In genomic region chr10:45211576-45211975, GRCh38 we compare ENCODE assay signal across 26 cellular contexts.
DNase-seq lines count a peak whose midpoint lies in the region; FAIRE-seq and TF ChIP-seq lines count a peak whose summit lies in the region.
"Had no signal": no experiment of that assay in that cellular context is flagged by ENCODE, and none has a peak within 500 bp of the region (broad histone marks: within the 10 kb centered on the region; RNA-seq: fewer than 3 reads in every experiment).

No MANE protein-coding gene starts in this region.

- TF ChIP-seq POLR2A in H1 (IDR thresholded peaks at IDR 0.05; ENCODE audit: control extremely low read depth in 1 of 2, low read depth in 2 of 2, low read length in 2 of 2) = no peak

- no peaks in the 10 kb centered on the region for H3K36me3 ChIP-seq in H1 (ENCODE audit: control insufficient read depth in 2 of 4, insufficient read depth in 4 of 4, low read length in 3 of 4)
- H3K36me3 ChIP-seq in neural cell (ENCODE audit: insufficient read depth, low read length) = no peaks in the 10 kb centered on the region
- H3K36me3 ChIP-seq: BE2C, BLaER1 had no signal

- no peaks in the 10 kb centered on the region for H3K79me1 ChIP-seq in H1 (ENCODE audit: low read depth, low read length)

- no peak overlapping the region for H3K14ac ChIP-seq in H1 (ENCODE audit: insufficient read length)

- no peaks in the 10 kb centered on the region for H3K4me1 ChIP-seq in H1 (replicated peaks in 1 of 4; ENCODE audit: control insufficient read depth in 3 of 4, insufficient read depth in 4 of 4, low read length in 3 of 4)
- H3K4me1 ChIP-seq: BE2C, BLaER1 had no signal

- CTCF ChIA-PET in H1 (lab: Charles Lee; ENCODE audit: partially characterized antibody) = no interaction called here

- H4K20me1 ChIP-seq in H1 (replicated peaks in 1 of 2; ENCODE audit: control insufficient read depth in 1 of 2, insufficient read depth in 2 of 2, low read length in 2 of 2) = no peaks in the 10 kb centered on the region
- H4K20me1 ChIP-seq in neural cell (ENCODE audit: insufficient read depth) = no peaks in the 10 kb centered on the region
- H4K20me1 ChIP-seq: BLaER1 had no signal

- no peaks in the 10 kb centered on the region for H3K9me2 ChIP-seq in neural cell (ENCODE audit: insufficient read depth, low read length)

- H3K18ac ChIP-seq in H1 (ENCODE audit: extremely low read depth, low read length) = no peak overlapping the region

- TF ChIP-seq CTCF in H1 (IDR thresholded peaks at IDR 0.05; ENCODE audit: control extremely low read depth in 1 of 3, insufficient read depth in 1 of 3, low read depth in 1 of 3, low read length in 3 of 3) (no peak), neural cell (IDR thresholded peaks at IDR 0.05; ENCODE audit: poor library complexity, severe bottlenecking) (no peak)

- no peak overlapping the region for H3K9ac ChIP-seq in H1 (replicated peaks in 1 of 4; ENCODE audit: extremely low read depth in 1 of 4, low read depth in 3 of 4, low read length in 3 of 4)
- H3K9ac ChIP-seq in neural cell (ENCODE audit: low read length) = no peak overlapping the region
- H3K9ac ChIP-seq: BLaER1 had no signal

- no peak overlapping the region for H4K5ac ChIP-seq in H1 (ENCODE audit: insufficient read length, low read depth, low read length)

- no peak overlapping the region for H4K91ac ChIP-seq in H1 (replicated peaks; ENCODE audit: insufficient read length, low read length)

- H3K4me3 ChIP-seq in H1 (ENCODE audit: extremely low read depth in 1 of 4, insufficient read depth in 2 of 4, low read depth in 3 of 4, low read length in 4 of 4) = no peak overlapping the region
- no peak overlapping the region for H3K4me3 ChIP-seq in neural cell (ENCODE audit: low read length)
- H3K4me3 ChIP-seq: BLaER1 had no signal

- H3K27ac ChIP-seq in H1 (ENCODE audit: low read depth, low read length) (no peak overlapping the region), neural cell (ENCODE audit: low read length) (no peak overlapping the region)
- H3K27ac ChIP-seq: BLaER1 had no signal

- DNase-seq in H1 (ENCODE audit: low read depth in 1 of 2, low spot score in 2 of 2) (no peak), globus pallidus (ENCODE audit: low spot score) (peak; percentile 7), pons (ENCODE audit: low spot score) (peak; percentile 74), activated T-cell treated with anti-CD3 and anti-CD28 coated beads for 4 hours (no peak), DMS79 (lab: John Stamatoyannopoulos, UW) (no peak)
- DNase-seq in stimulated activated CD4-positive, alpha-beta T cell treated with anti-CD3 and anti-CD28 coated beads, Interleukin-4, amount 100 ng/mL, for 1 hour = no peak
- DNase-seq in activated CD4-positive, alpha-beta T cell treated with anti-CD3 and anti-CD28 coated beads for 48 hours = no peak
- DNase-seq: 8988T; ACHN; BE2C; C1 segment of cervical spinal cord; CD4-positive, alpha-beta memory T cell; CD4-positive, CD25-positive, alpha-beta regulatory T cell; CD8-positive, alpha-beta memory T cell; COR-L47; DMS 273 treated with DMSO at 0.1 percent for 48 hours; DMS153; DMS53; DMS79 treated with DMSO at 0.1 percent for 48 hours; GF-D8 had no signal

- TF ChIP-seq EP300 in H1 (IDR thresholded peaks at IDR 0.05; ENCODE audit: borderline replicate concordance in 1 of 2, low read depth in 2 of 2, low read length in 2 of 2) = no peak
- TF ChIP-seq EP300 in neural cell (conservative IDR thresholded peaks at IDR 0.05; ENCODE audit: poor library complexity, severe bottlenecking) = no peak

- no peak overlapping the region for H3K56ac ChIP-seq in H1 (replicated peaks; ENCODE audit: insufficient read length, low read depth, low read length)

- 0 out of 2 replicates have a peak overlapping the region, but pooled peaks have one; percentile 31 for H2AFZ ChIP-seq in H1 (ENCODE audit: low read length)
- H2AFZ ChIP-seq in neural cell (ENCODE audit: low read depth, low read length) = no peak overlapping the region

- FAIRE-seq in H1 (lab: Jason Lieb, UNC) = no peak
- FAIRE-seq: A204.1, G401.6, GM12891, GM18507 had no signal

- TF ChIP-seq RAD21 in H1 (IDR thresholded peaks at IDR 0.05 in 1 of 2, conservative IDR thresholded peaks at IDR 0.05 in 1 of 2; ENCODE audit: low read depth in 2 of 2, low read length in 2 of 2) (no peak), neural cell (conservative IDR thresholded peaks at IDR 0.05) (no peak)

- H2BK15ac ChIP-seq in H1 (ENCODE audit: low read length) = no peak overlapping the region

- no peak overlapping the region for H4K8ac ChIP-seq in H1 (ENCODE audit: extremely low read depth, insufficient read depth, low read length)

- H3K9me3 ChIP-seq in H1 (ENCODE audit: insufficient read depth in 2 of 2, low read depth in 1 of 2, low read length in 1 of 2) (no peaks in the 10 kb centered on the region), neural cell (ENCODE audit: low read length) (no peaks in the 10 kb centered on the region)
- H3K9me3 ChIP-seq: BE2C had no signal

- H3K4me2 ChIP-seq in H1 (ENCODE audit: insufficient read depth in 1 of 2, low read depth in 2 of 2, low read length in 2 of 2) (no peak overlapping the region), neural cell (ENCODE audit: low read length) (peak overlapping the region; percentile 28)
- H3K4me2 ChIP-seq: BLaER1 had no signal

- H2BK20ac ChIP-seq in H1 (ENCODE audit: low read length) = no peak overlapping the region

- no peaks in the 10 kb centered on the region for H3K23me2 ChIP-seq in H1 (ENCODE audit: low read depth, low read length)

- no peak overlapping the region for H3K4ac ChIP-seq in H1 (replicated peaks; ENCODE audit: insufficient read length, low read depth, low read length)

- H3F3A ChIP-seq in neural cell (ENCODE audit: insufficient read depth, low read length, poor library complexity, severe bottlenecking) = no peaks in the 10 kb centered on the region

- no peak overlapping the region for H2BK5ac ChIP-seq in H1 (ENCODE audit: low read depth, low read length)

- H3K79me2 ChIP-seq in H1 (ENCODE audit: control insufficient read depth in 1 of 2, insufficient read depth in 2 of 2, low read length in 2 of 2) (no peaks in the 10 kb centered on the region), neural cell (replicated peaks; ENCODE audit: insufficient read depth, low read length) (no peaks in the 10 kb centered on the region)

- H2BK120ac ChIP-seq in H1 (replicated peaks; ENCODE audit: low read depth, low read length) = no peak overlapping the region

- no peak overlapping the region for H2AK5ac ChIP-seq in H1 (ENCODE audit: low read depth, low read length)

- H3K23ac ChIP-seq in H1 (ENCODE audit: insufficient read length) = no peak overlapping the region

- H3K27me3 ChIP-seq in H1 (replicated peaks in 1 of 4; ENCODE audit: control insufficient read depth in 3 of 4, extremely low read depth in 1 of 4, insufficient read depth in 3 of 4, low read length in 3 of 4) (no peaks in the 10 kb centered on the region), neural cell (ENCODE audit: insufficient read depth, low read depth, low read length) (no peaks in the 10 kb centered on the region)
- H3K27me3 ChIP-seq: BE2C, BLaER1 had no signal

- H2BK12ac ChIP-seq in H1 (ENCODE audit: low read depth, low read length) = no peak overlapping the region

- POLR2A ChIA-PET in H1 (lab: Charles Lee; ENCODE audit: partially characterized antibody) = interaction anchor here (0.6 kb wide), 1 partner anchor 13 kb away, joined by 3 read pairs; no protein-coding TSS in a partner anchor

TF ChIP-seq in H1, 55 proteins besides CTCF, POLR2A, EP300 and RAD21 (continues in another document):
- no peak for TF ChIP-seq ATF2 (IDR thresholded peaks at IDR 0.05; ENCODE audit: low read length)
- no peak for TF ChIP-seq SIRT6 (IDR thresholded peaks at IDR 0.05; ENCODE audit: low read length)
- TF ChIP-seq KDM1A (IDR thresholded peaks at IDR 0.05; ENCODE audit: borderline replicate concordance, low read length) = no peak
- TF ChIP-seq CBX5 (IDR thresholded peaks at IDR 0.05; ENCODE audit: low read depth, low read length) = no peak
- no peak for TF ChIP-seq SIX5 (IDR thresholded peaks at IDR 0.05; ENCODE audit: low read depth, low read length)
- no peak for TF ChIP-seq SP4 (IDR thresholded peaks at IDR 0.05; ENCODE audit: low read length)

TF ChIP-seq in neural cell, 6 proteins besides CTCF, POLR2A, EP300 and RAD21:
- TF ChIP-seq POLR2AphosphoS5 (IDR thresholded peaks at IDR 0.05) (no peak), MXI1 (conservative IDR thresholded peaks at IDR 0.05; ENCODE audit: poor library complexity, severe bottlenecking) (no peak), TAF1 (IDR thresholded peaks at IDR 0.05; ENCODE audit: low read depth) (no peak), EZH2 (IDR thresholded peaks at IDR 0.05; ENCODE audit: borderline replicate concordance, insufficient read depth, low read length, poor library complexity, severe bottlenecking) (no peak), SMC3 (conservative IDR thresholded peaks at IDR 0.05; ENCODE audit: poor library complexity) (no peak), REST (IDR thresholded peaks at IDR 0.05; ENCODE audit: borderline replicate concordance) (no peak)

Comparison
In these comparisons a context has a peak if more than half of its experiments do, and no peak if none do; other contexts are left out.
1. DNase-seq: peak in globus pallidus (single experiment) and pons (single experiment); none in H1 (0 of 2), activated T-cell treated with anti-CD3 and anti-CD28 coated beads for 4 hours (single experiment), stimulated activated CD4-positive, alpha-beta T cell treated with anti-CD3 and anti-CD28 coated beads, Interleukin-4, amount 100 ng/mL, for 1 hour (single experiment), activated CD4-positive, alpha-beta T cell treated with anti-CD3 and anti-CD28 coated beads for 48 hours (single experiment) and DMS79 (single experiment).